In genomic region chr3:131007782-131008181, GRCh38 we compare ENCODE assay signal across 12 cellular contexts.
"Had no signal": no experiment of that assay in that cellular context is flagged by ENCODE, and none has a peak within 500 bp of the region (broad histone marks: within the 10 kb centered on the region; RNA-seq: fewer than 3 reads in every experiment).

No MANE protein-coding gene starts in this region.

- DNase-seq: activated CD4-positive, alpha-beta memory T cell treated with anti-CD3 and anti-CD28 coated beads, Interleukin-2, amount 10 ng/mL, durations not matched to agents 7 days and 5 days; activated CD4-positive, alpha-beta T cell treated with anti-CD3 and anti-CD28 coated beads for 36 hours; activated CD8-positive, alpha-beta memory T cell treated with anti-CD3 and anti-CD28 coated beads, Interleukin-2, amount 50 U/mL, for 48 hours; activated naive CD8-positive, alpha-beta T cell treated with anti-CD3 and anti-CD28 coated beads, Interleukin-2, amount 50 U/mL, for 24 hours; colonic mucosa; effector CD8-positive, alpha-beta T cell; lower lobe of right lung; midbrain; retina; stomach; T-helper 9 cell; WERI-Rb-1 had no signal

- ATAC-seq: activated CD4-positive, alpha-beta T cell treated with anti-CD3 and anti-CD28 coated beads for 36 hours; activated naive CD8-positive, alpha-beta T cell treated with anti-CD3 and anti-CD28 coated beads, Interleukin-2, amount 50 U/mL, for 24 hours; lower lobe of right lung had no signal
